In the genomic region with DNA sequence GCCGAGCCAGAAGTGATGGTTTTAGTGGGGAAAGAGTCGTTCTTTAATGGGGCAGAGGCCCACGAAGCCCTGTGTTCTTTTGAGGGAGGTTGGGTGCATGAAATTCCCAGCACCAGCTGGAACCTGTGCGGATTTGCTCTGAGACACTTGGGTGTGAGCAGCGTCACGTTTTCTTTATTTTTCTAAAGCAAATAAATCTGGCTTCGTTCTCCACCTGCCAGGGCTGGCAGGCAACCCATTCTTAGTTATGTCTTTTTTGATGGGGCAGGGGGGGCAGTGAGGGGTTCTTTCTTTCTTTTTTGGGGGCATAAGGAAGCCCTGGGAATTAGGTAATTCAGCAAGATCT, we compare ENCODE assay signal across 15 cellular contexts.
DNase-seq lines count a peak whose midpoint lies in the region; ATAC-seq and TF ChIP-seq lines count a peak whose summit lies in the region.
"Had no signal": no experiment of that assay in that cellular context is flagged by ENCODE, and none has a peak within 500 bp of the region (broad histone marks: within the 10 kb centered on the region; RNA-seq: fewer than 3 reads in every experiment).

No MANE protein-coding gene starts in this region.

- H3K36me3 ChIP-seq in stomach smooth muscle (ENCODE audit: control insufficient read depth in 2 of 2, insufficient read depth in 2 of 2, low read length in 2 of 2), result no peaks in the 10 kb centered on the region

- DNase-seq in DMS153 (lab: John Stamatoyannopoulos, UW) (peak; percentile 88), DMS153 treated with DMSO at 0.1 percent for 48 hours (lab: John Stamatoyannopoulos, UW; ENCODE audit: unreplicated experiment) (no peak), NCI-H774 (lab: John Stamatoyannopoulos, UW) (peak; percentile 89), fibroblast of the aortic adventitia (ENCODE audit: low read depth) (no peak), SW480 (ENCODE audit: low spot score) (no peak)
- DNase-seq in activated CD4-positive, alpha-beta T cell treated with anti-CD3 and anti-CD28 coated beads for 4 hours, result no peak
- DNase-seq: activated CD4-positive, alpha-beta T cell treated with anti-CD3 and anti-CD28 coated beads, Interleukin-2, amount 50 U/mL, for 1 hour; activated naive CD8-positive, alpha-beta T cell treated with anti-CD3 and anti-CD28 coated beads, Interleukin-2, amount 10 ng/mL, durations not matched to agents 7 days and 5 days; effector memory CD8-positive, alpha-beta T cell; GDM1; Kasumi-1; SIG-M5 had no signal

- peak overlapping the region; percentile 9 for H3K4me3 ChIP-seq in fibroblast of the aortic adventitia (ENCODE audit: low read depth, low read length)
- peak overlapping the region in 1 of 2 donors; percentile 47 for H3K4me3 ChIP-seq in stomach smooth muscle (ENCODE audit: low read length in 2 of 2)

- H3K9me3 ChIP-seq in stomach smooth muscle (ENCODE audit: control insufficient read depth in 2 of 2, low read length in 2 of 2), result no peaks in the 10 kb centered on the region

- H3K27me3 ChIP-seq in stomach smooth muscle (ENCODE audit: control insufficient read depth in 1 of 2, insufficient read depth in 2 of 2, low read length in 2 of 2), result no peaks in the 10 kb centered on the region

- H3K9ac ChIP-seq in stomach smooth muscle (ENCODE audit: low read length in 2 of 2), result no peak overlapping the region

- no peak for TF ChIP-seq CTCF in fibroblast of the aortic adventitia (IDR thresholded peaks at IDR 0.05; ENCODE audit: insufficient read depth, low read length)

- peaks cover 9% of the 10 kb centered on the region for H3K4me1 ChIP-seq in stomach smooth muscle (ENCODE audit: control insufficient read depth, insufficient read depth, low read length)

- peak overlapping the region; percentile 11 for H3K27ac ChIP-seq in stomach smooth muscle (ENCODE audit: low read length)
- H3K27ac ChIP-seq: 22Rv1 had no signal

- no peak for ATAC-seq in HG03354 (IDR thresholded peaks at IDR 0.05; ENCODE audit: poor library complexity, severe bottlenecking, unreplicated experiment)
- ATAC-seq: effector memory CD8-positive, alpha-beta T cell had no signal

Comparison
In these comparisons a context has a peak if more than half of its experiments do, and no peak if none do; other contexts are left out.
1. DNase-seq: peak in DMS153 (single experiment) and NCI-H774 (single experiment); none in DMS153 treated with DMSO at 0.1 percent for 48 hours (single experiment), fibroblast of the aortic adventitia (single experiment), activated CD4-positive, alpha-beta T cell treated with anti-CD3 and anti-CD28 coated beads for 4 hours (0 of 2) and SW480 (single experiment).